1 cellular context compared by ENCODE assay signal in the genomic region with DNA sequence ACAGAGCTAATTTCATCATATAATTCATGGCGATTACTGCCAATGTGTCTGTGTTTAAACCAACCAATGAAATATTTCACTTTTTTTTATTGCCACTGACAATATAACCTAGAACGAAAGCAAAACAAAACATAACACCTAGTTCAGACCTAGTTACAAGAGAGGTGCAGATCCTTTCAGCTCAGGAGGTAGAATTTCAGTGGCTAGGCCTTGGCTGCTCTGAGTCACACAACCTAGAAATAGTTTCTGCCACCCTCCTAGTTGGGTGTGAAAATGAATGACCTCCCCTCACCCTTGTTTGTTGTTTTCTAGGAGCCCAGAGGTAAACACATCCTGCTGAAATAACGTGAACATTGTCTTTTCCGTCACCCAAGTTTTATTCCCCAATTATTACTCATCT.
TF ChIP-seq lines count a peak whose summit lies in the region.

No MANE protein-coding gene starts in this region.

TF ChIP-seq in GM23338, 12 proteins besides CTCF, POLR2A, EP300 and RAD21 (continued from another document):
- TF ChIP-seq, protein P1, sequence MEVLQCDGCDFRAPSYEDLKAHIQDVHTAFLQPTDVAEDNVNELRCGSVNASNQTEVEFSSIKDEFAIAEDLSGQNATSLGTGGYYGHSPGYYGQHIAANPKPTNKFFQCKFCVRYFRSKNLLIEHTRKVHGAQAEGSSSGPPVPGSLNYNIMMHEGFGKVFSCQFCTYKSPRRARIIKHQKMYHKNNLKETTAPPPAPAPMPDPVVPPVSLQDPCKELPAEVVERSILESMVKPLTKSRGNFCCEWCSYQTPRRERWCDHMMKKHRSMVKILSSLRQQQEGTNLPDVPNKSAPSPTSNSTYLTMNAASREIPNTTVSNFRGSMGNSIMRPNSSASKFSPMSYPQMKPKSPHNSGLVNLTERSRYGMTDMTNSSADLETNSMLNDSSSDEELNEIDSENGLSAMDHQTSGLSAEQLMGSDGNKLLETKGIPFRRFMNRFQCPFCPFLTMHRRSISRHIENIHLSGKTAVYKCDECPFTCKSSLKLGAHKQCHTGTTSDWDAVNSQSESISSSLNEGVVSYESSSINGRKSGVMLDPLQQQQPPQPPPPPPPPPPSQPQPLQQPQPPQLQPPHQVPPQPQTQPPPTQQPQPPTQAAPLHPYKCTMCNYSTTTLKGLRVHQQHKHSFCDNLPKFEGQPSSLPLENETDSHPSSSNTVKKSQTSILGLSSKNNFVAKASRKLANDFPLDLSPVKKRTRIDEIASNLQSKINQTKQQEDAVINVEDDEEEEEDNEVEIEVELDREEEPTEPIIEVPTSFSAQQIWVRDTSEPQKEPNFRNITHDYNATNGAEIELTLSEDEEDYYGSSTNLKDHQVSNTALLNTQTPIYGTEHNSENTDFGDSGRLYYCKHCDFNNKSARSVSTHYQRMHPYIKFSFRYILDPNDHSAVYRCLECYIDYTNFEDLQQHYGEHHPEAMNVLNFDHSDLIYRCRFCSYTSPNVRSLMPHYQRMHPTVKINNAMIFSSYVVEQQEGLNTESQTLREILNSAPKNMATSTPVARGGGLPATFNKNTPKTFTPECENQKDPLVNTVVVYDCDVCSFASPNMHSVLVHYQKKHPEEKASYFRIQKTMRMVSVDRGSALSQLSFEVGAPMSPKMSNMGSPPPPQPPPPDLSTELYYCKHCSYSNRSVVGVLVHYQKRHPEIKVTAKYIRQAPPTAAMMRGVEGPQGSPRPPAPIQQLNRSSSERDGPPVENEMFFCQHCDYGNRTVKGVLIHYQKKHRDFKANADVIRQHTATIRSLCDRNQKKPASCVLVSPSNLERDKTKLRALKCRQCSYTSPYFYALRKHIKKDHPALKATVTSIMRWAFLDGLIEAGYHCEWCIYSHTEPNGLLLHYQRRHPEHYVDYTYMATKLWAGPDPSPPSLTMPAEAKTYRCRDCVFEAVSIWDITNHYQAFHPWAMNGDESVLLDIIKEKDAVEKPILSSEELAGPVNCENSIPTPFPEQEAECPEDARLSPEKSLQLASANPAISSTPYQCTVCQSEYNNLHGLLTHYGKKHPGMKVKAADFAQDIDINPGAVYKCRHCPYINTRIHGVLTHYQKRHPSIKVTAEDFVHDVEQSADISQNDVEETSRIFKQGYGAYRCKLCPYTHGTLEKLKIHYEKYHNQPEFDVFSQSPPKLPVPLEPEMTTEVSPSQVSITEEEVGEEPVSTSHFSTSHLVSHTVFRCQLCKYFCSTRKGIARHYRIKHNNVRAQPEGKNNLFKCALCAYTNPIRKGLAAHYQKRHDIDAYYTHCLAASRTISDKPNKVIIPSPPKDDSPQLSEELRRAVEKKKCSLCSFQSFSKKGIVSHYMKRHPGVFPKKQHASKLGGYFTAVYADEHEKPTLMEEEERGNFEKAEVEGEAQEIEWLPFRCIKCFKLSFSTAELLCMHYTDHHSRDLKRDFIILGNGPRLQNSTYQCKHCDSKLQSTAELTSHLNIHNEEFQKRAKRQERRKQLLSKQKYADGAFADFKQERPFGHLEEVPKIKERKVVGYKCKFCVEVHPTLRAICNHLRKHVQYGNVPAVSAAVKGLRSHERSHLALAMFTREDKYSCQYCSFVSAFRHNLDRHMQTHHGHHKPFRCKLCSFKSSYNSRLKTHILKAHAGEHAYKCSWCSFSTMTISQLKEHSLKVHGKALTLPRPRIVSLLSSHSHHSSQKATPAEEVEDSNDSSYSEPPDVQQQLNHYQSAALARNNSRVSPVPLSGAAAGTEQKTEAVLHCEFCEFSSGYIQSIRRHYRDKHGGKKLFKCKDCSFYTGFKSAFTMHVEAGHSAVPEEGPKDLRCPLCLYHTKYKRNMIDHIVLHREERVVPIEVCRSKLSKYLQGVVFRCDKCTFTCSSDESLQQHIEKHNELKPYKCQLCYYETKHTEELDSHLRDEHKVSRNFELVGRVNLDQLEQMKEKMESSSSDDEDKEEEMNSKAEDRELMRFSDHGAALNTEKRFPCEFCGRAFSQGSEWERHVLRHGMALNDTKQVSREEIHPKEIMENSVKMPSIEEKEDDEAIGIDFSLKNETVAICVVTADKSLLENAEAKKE (CRISPR knock-in tag; IDR thresholded peaks at IDR 0.05): no peak
- no peak for TF ChIP-seq CREB1 (CRISPR knock-in tag; IDR thresholded peaks at IDR 0.05; ENCODE audit: low read depth)
- TF ChIP-seq ETS1 (IDR thresholded peaks at IDR 0.05): no peak
TF ChIP-seq in GM23338: peak in this region for 0.
